ENCODE assay signal across 27 cellular contexts in the genomic region with DNA sequence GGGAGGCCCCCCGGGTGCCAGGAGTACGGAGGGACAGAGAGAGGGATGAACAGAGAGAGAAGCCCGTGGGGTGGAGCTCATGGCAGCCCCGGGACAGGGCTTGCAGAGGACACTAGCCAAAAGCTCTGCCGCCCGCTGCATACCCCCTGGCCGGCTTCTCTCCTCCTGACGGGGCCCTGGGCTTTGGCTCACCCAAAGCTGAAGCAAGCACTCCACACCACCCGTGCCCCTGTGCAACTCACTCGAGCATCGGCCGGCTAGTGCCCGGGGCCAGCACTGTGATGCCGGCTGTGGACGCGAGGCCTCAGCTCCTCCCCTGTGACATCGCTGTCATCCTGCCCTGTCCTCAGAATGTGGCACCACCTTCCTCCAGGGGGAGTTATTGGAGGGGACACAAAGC.
"Had no signal": no experiment of that assay in that cellular context is flagged by ENCODE, and none has a peak within 500 bp of the region (broad histone marks: within the 10 kb centered on the region; RNA-seq: fewer than 3 reads in every experiment).

No MANE protein-coding gene starts in this region.

- H3K27me3 Mint-ChIP-seq: activated CD4-positive, alpha-beta T cell treated with anti-CD3 and anti-CD28 coated beads, Interleukin-2, amount 10 ng/mL, durations not matched to agents 24 days and 14 days had no signal

- H3K27ac ChIP-seq: coronary artery, dorsolateral prefrontal cortex, pancreas, testis, transverse colon, WERI-Rb-1 had no signal

- H3K9me3 ChIP-seq: pancreas, SK-N-SH, testis, transverse colon had no signal

- H3K9me3 Mint-ChIP-seq: mesothelial cell of epicardium had no signal

- DNase-seq: activated CD4-positive, alpha-beta memory T cell treated with anti-CD3 and anti-CD28 coated beads for 36 hours; activated CD4-positive, alpha-beta T cell treated with anti-CD3 and anti-CD28 coated beads, Interleukin-2, amount 10 ng/mL, durations not matched to agents 24 days and 14 days; activated effector memory CD4-positive, alpha-beta T cell treated with Interleukin-2 at 50 U/mL for 16 hours; activated naive CD4-positive, alpha-beta T cell treated with Interleukin-2 at 50 U/mL for 16 hours; anterior cingulate cortex; dorsolateral prefrontal cortex; foreskin fibroblast; hypothalamus; kidney glomerular epithelial cell; naive B cell; nephron progenitor cell; pancreas; right cardiac atrium; SK-N-SH; stimulated activated CD4-positive, alpha-beta T cell treated with anti-CD3 and anti-CD28 coated beads, Interleukin-2, amount 100 ng/mL, for 48 hours; stimulated activated naive CD8-positive, alpha-beta T cell treated with anti-CD3 and anti-CD28 coated beads, Interleukin-15, Interleukin-2, amounts not matched to agents 100 U/mL and 50 U/mL, for 24 hours; T-helper 17 cell; T1000; testis; transverse colon; WERI-Rb-1 had no signal

- H3K4me3 ChIP-seq: coronary artery, dorsolateral prefrontal cortex, pancreas, testis, transverse colon had no signal

- H3K27ac Mint-ChIP-seq: activated CD4-positive, alpha-beta memory T cell treated with anti-CD3 and anti-CD28 coated beads for 36 hours; activated CD4-positive, alpha-beta T cell treated with anti-CD3 and anti-CD28 coated beads, Interleukin-2, amount 10 ng/mL, durations not matched to agents 24 days and 14 days; activated naive CD8-positive, alpha-beta T cell; mesothelial cell of epicardium; nephron progenitor cell; T-helper 17 cell had no signal

- H3K4me3 Mint-ChIP-seq: activated CD4-positive, alpha-beta memory T cell treated with anti-CD3 and anti-CD28 coated beads for 36 hours; activated CD4-positive, alpha-beta T cell treated with anti-CD3 and anti-CD28 coated beads, Interleukin-2, amount 10 ng/mL, durations not matched to agents 24 days and 14 days; activated naive CD8-positive, alpha-beta T cell; mesothelial cell of epicardium; naive B cell; nephron progenitor cell; T-helper 17 cell had no signal

- H3K36me3 ChIP-seq: pancreas, transverse colon, WERI-Rb-1 had no signal

- H3K27me3 ChIP-seq: pancreas, testis had no signal

- ATAC-seq: activated CD4-positive, CD25-positive, alpha-beta regulatory T cell treated with anti-CD3 and anti-CD28 coated beads, Interleukin-2, amount 50 U/mL, for 24 hours; esophagus mucosa; left lobe of liver; pancreas; right cardiac atrium; stimulated activated naive CD8-positive, alpha-beta T cell treated with anti-CD3 and anti-CD28 coated beads, Interleukin-15, Interleukin-2, amounts not matched to agents 100 U/mL and 50 U/mL, for 24 hours; T-helper 17 cell had no signal

- H3K4me1 ChIP-seq: pancreas, testis, transverse colon had no signal

- H3K36me3 Mint-ChIP-seq: activated CD4-positive, alpha-beta memory T cell treated with anti-CD3 and anti-CD28 coated beads for 36 hours; activated naive CD8-positive, alpha-beta T cell; mesothelial cell of epicardium had no signal

- H3K4me1 Mint-ChIP-seq: activated CD4-positive, alpha-beta T cell treated with anti-CD3 and anti-CD28 coated beads, Interleukin-2, amount 10 ng/mL, durations not matched to agents 24 days and 14 days; mesothelial cell of epicardium; naive B cell; nephron progenitor cell; T-helper 17 cell had no signal
